8 cellular contexts compared by ENCODE assay signal in the genomic region with DNA sequence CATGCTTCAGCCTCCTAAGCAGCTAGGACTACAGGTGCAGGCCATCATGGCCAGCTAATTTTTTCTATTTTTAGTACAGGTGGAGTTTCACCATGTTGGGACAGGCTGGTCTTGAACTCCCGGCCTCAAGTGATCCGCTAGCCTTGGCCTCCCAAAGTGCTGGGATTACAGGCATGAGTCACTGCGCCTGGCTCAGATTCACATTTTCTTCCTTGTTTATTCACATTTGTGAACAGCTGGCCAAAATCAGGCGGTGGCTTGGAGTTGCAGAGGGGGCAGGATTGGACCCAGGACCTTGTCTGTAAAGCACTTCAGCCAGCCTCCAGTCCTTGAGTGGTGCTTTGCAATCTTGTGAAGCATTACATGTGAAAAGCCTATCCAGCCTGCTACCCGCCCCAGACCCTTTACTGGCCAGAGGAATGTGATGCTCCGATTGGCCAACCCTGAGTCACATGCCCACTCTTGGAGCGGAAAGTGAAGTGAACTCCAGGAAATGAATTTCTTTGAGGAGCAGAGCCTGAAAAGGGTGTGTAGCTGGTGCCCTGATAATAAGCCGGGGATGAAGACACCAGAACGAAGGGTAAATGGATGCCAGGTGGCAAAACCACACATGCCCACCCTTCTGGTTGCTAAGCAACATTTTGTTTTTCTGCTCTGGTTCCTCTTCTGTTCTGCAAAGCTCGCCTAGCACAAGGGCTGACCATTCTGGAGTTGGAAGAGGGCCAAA.
DNase-seq lines count a peak whose midpoint lies in the region; ATAC-seq, FAIRE-seq and TF ChIP-seq lines count a peak whose summit lies in the region.

No MANE protein-coding gene starts in this region.

- H3K9me2 ChIP-seq in HCT116 (ENCODE audit: insufficient read depth): no peaks in the 10 kb centered on the region

- in situ Hi-C loops in GM12878 (cut with MboI): no loop called here

- H2AFZ ChIP-seq in HCT116 (ENCODE audit: low read depth, low read length, poor library complexity, severe bottlenecking) (peak overlapping the region; percentile 78), GM12878 (ENCODE audit: control insufficient read depth, low read depth, low read length) (peak overlapping the region; percentile 35), keratinocyte (ENCODE audit: control insufficient read depth, low read length) (peak overlapping the region; percentile 5)

- H3K9me3 Mint-ChIP-seq in stimulated activated naive B cell treated with anti-CD40 and anti-IgM and Interleukin-4, amounts not matched to agents 10 μg/mL and 1 μg/mL and 100 μg/mL, for 72 hours: peaks cover 0 to 2% of the 10 kb centered on the region in 2 donors

- intact Hi-C loops in HCT116 (cut with micrococcal nuclease): no loop called here
- intact Hi-C loops in GM12878 (cut with micrococcal nuclease; ENCODE audit: unreplicated experiment): loop anchor here (5.0 kb wide), 1 partner anchor 61 kb away; no protein-coding TSS in a partner anchor

- no peak for TF ChIP-seq POLR2A in HCT116 (IDR thresholded peaks at IDR 0.05; ENCODE audit: borderline replicate concordance, extremely low read depth, insufficient read depth, insufficient read length)
- TF ChIP-seq POLR2A in GM12878 (IDR thresholded peaks at IDR 0.05; ENCODE audit: low read depth, low read length): no peak

- ATAC-seq in HCT116 (peak; percentile 96), GM12878 (peak; percentile 63), GM21381 (IDR thresholded peaks at IDR 0.05; ENCODE audit: unreplicated experiment) (no peak)
- ATAC-seq in stimulated activated naive B cell treated with anti-CD40 and anti-IgM and Interleukin-4, amounts not matched to agents 10 μg/mL and 1 μg/mL and 100 μg/mL, for 72 hours (replicated peaks): peak; percentile 55 to 64

- dilution Hi-C loops in keratinocyte (cut with MboI; ENCODE audit: extremely low pct_ligation_motif_present, low sequenced_read_pairs): no loop called here

- peak overlapping the region; percentile 50 for H3K27ac ChIP-seq in HCT116 (ENCODE audit: low read depth, low read length)
- no peak overlapping the region for H3K27ac ChIP-seq in GM12878 (ENCODE audit: control insufficient read depth, insufficient read depth)
- H3K27ac ChIP-seq in keratinocyte (ENCODE audit: control insufficient read depth, insufficient read depth, low read length): no peak overlapping the region

- H3K27ac Mint-ChIP-seq in stimulated activated naive B cell treated with anti-CD40 and anti-IgM and Interleukin-4, amounts not matched to agents 10 μg/mL and 1 μg/mL and 100 μg/mL, for 72 hours: peak overlapping the region; percentile 84

- peak overlapping the region; percentile 7 to 32 for H3K4me3 ChIP-seq in HCT116 (replicated peaks in 1 of 2; ENCODE audit: low read depth in 1 of 2, low read length in 2 of 2)
- H3K4me3 ChIP-seq in GM12878: no peak overlapping the region
- no peak overlapping the region for H3K4me3 ChIP-seq in keratinocyte (ENCODE audit: control insufficient read depth in 2 of 3, extremely low read depth in 1 of 3, insufficient read depth in 2 of 3, low read depth in 1 of 3, low read length in 3 of 3)

- TF ChIP-seq CTCF in HCT116 (IDR thresholded peaks at IDR 0.05 in 2 of 3, conservative IDR thresholded peaks at IDR 0.05 in 1 of 3; ENCODE audit: borderline replicate concordance in 1 of 3, insufficient read depth in 1 of 3, low read depth in 2 of 3, low read length in 2 of 3) (no peak), GM12878 (IDR thresholded peaks at IDR 0.05 in 2 of 3, conservative IDR thresholded peaks at IDR 0.05 in 1 of 3; ENCODE audit: control insufficient read depth in 2 of 3, extremely low read depth in 1 of 3, insufficient read depth in 1 of 3, low read depth in 3 of 3, low read length in 3 of 3) (no peak), keratinocyte (optimal IDR thresholded peaks at IDR 0.05 in 1 of 3, IDR thresholded peaks at IDR 0.05 in 1 of 3, conservative IDR thresholded peaks at IDR 0.05 in 1 of 3; ENCODE audit: extremely low read depth in 1 of 3, insufficient read depth in 2 of 3, low read length in 3 of 3) (no peak)

- no TSS peak for BruUV-seq in HCT116 (replicated peaks; lab: Mats Ljungman, UMichigan)
- BruUV-seq in GM12878 (replicated peaks; lab: Mats Ljungman, UMichigan): no TSS peak

- H4K20me1 ChIP-seq in HCT116 (ENCODE audit: insufficient read depth) (no peaks in the 10 kb centered on the region), GM12878 (ENCODE audit: control insufficient read depth, insufficient read depth) (no peaks in the 10 kb centered on the region), keratinocyte (ENCODE audit: control insufficient read depth, extremely low read depth, insufficient read depth, low read length) (no peaks in the 10 kb centered on the region)

- WGBS in GM12878 (ENCODE audit: insufficient coverage, insufficient replicate concordance, low lambda C conversion rate, missing lambda C conversion rate): 64% methylated on average over 10 of the region's 10 CpGs

- CTCF ChIA-PET in HCT116 (lab: Charles Lee) (no interaction called here), GM12878 (lab: Yijun Ruan, JAX) (no interaction called here)

- RAD21 ChIA-PET in HCT116 (lab: Charles Lee; ENCODE audit: low non-redundant PET in 1 of 2, low total read pairs in 2 of 2, uncharacterized antibody in 2 of 2, unreplicated experiment in 2 of 2) (no interaction called here), GM12878 (lab: Charles Lee; ENCODE audit: unreplicated experiment) (no interaction called here)

- H3K9ac ChIP-seq in HCT116 (ENCODE audit: low read length) (peak overlapping the region; percentile 11; the same call in 1 of the 2 replicates), GM12878 (ENCODE audit: control insufficient read depth, insufficient read depth, low read length) (no peak overlapping the region), keratinocyte (ENCODE audit: control insufficient read depth, extremely low read depth, insufficient read depth, low read length) (no peak overlapping the region)

- H3K36me3 ChIP-seq in HCT116 (ENCODE audit: control insufficient read depth in 1 of 2, insufficient read depth in 2 of 2, low read length in 2 of 2): no peaks in the 10 kb centered on the region
- no peaks in the 10 kb centered on the region for H3K36me3 ChIP-seq in GM12878 (ENCODE audit: control insufficient read depth in 2 of 2, insufficient read depth in 2 of 2, low read length in 1 of 2)
- H3K36me3 ChIP-seq in keratinocyte (ENCODE audit: control insufficient read depth in 2 of 2, extremely low read depth in 1 of 2, insufficient read depth in 2 of 2, low read length in 2 of 2): no peaks in the 10 kb centered on the region

- SMC1A ChIA-PET in GM12878 (lab: Charles Lee; ENCODE audit: uncharacterized antibody, unreplicated experiment): no interaction called here

- H3K27me3 ChIP-seq in HCT116 (ENCODE audit: insufficient read depth, low read length): no peaks in the 10 kb centered on the region
- no peaks in the 10 kb centered on the region for H3K27me3 ChIP-seq in GM12878 (replicated peaks in 1 of 2; ENCODE audit: control insufficient read depth in 2 of 2, insufficient read depth in 2 of 2, low read length in 1 of 2)
- H3K27me3 ChIP-seq in keratinocyte (ENCODE audit: control insufficient read depth, extremely low read depth, insufficient read depth, low read length): no peaks in the 10 kb centered on the region

- POLR2A ChIA-PET in HCT116 (lab: Charles Lee): interaction anchor here (1.3 to 1.6 kb wide), 2 partner anchors 10 to 14 kb away, joined by 5 to 9 read pairs; no protein-coding TSS in a partner anchor
- POLR2A ChIA-PET in GM12878 (lab: Charles Lee): interaction anchor here (0.6 kb wide), 1 partner anchor 31 kb away, joined by 3 read pairs; no protein-coding TSS in a partner anchor

- DNase-seq in AG20443 (ENCODE audit: low spot score) (peak; percentile 87), HCT116 (ENCODE audit: low read depth, low spot score) (peak; percentile 85), NCI-H226 (peak; percentile 100), GM12878 (ENCODE audit: low read depth, low spot score) (no peak), keratinocyte (ENCODE audit: low read depth, low spot score) (no peak)
- DNase-seq in stimulated activated naive B cell treated with anti-CD40 and anti-IgM and Interleukin-4, amounts not matched to agents 10 μg/mL and 1 μg/mL and 100 μg/mL, for 72 hours: peak; percentile 35
- no peak for DNase-seq in effector CD8-positive, alpha-beta T cell (lab: John Stamatoyannopoulos, UW)

- H3K9me1 ChIP-seq in keratinocyte (ENCODE audit: control insufficient read depth, extremely low read depth, insufficient read depth, low read length): no peaks in the 10 kb centered on the region

- H3K4me1 ChIP-seq in HCT116 (ENCODE audit: control insufficient read depth in 1 of 2, insufficient read depth in 2 of 2, low read length in 2 of 2) (peaks cover 25 to 35% of the 10 kb centered on the region in 2 experiments), GM12878 (ENCODE audit: control insufficient read depth, insufficient read depth, low read length) (peaks cover 34% of the 10 kb centered on the region), keratinocyte (ENCODE audit: control insufficient read depth, extremely low read depth, insufficient read depth, low read length) (peaks cover 8% of the 10 kb centered on the region)

- H3K27me3 Mint-ChIP-seq in stimulated activated naive B cell treated with anti-CD40 and anti-IgM and Interleukin-4, amounts not matched to agents 10 μg/mL and 1 μg/mL and 100 μg/mL, for 72 hours: no peaks in the 10 kb centered on the region

- H3K4me2 ChIP-seq in HCT116 (ENCODE audit: low read length) (peak overlapping the region; percentile 61), GM12878 (ENCODE audit: control insufficient read depth, insufficient read depth) (peak overlapping the region; percentile 61), keratinocyte (ENCODE audit: control insufficient read depth, extremely low read depth, insufficient read depth, low read depth, low read length) (peak overlapping the region; percentile 34)

- TF ChIP-seq RAD21 in HCT116 (IDR thresholded peaks at IDR 0.05; ENCODE audit: low read depth): no peak
- no peak for TF ChIP-seq RAD21 in GM12878 (IDR thresholded peaks at IDR 0.05; ENCODE audit: insufficient read depth, low read depth, low read length)

- TF ChIP-seq EP300 in GM12878 (IDR thresholded peaks at IDR 0.05; ENCODE audit: borderline replicate concordance in 1 of 2, control insufficient read depth in 1 of 2, low read depth in 2 of 2, low read length in 2 of 2): no peak

- H3K36me3 Mint-ChIP-seq in stimulated activated naive B cell treated with anti-CD40 and anti-IgM and Interleukin-4, amounts not matched to agents 10 μg/mL and 1 μg/mL and 100 μg/mL, for 72 hours: peaks cover 0 to 2% of the 10 kb centered on the region in 2 donors

- H3K9me3 ChIP-seq in HCT116 (ENCODE audit: control insufficient read depth in 1 of 2, insufficient read depth in 1 of 2, low read depth in 1 of 2, low read length in 2 of 2): no peaks in the 10 kb centered on the region
- H3K9me3 ChIP-seq in GM12878 (replicated peaks; ENCODE audit: control insufficient read depth, insufficient read depth, low read length): no peaks in the 10 kb centered on the region
- H3K9me3 ChIP-seq in keratinocyte (ENCODE audit: control insufficient read depth, low read depth, low read length): no peaks in the 10 kb centered on the region

- H3K79me2 ChIP-seq in HCT116 (ENCODE audit: insufficient read depth, low read length) (no peaks in the 10 kb centered on the region), GM12878 (ENCODE audit: control insufficient read depth, insufficient read depth, low read length) (no peaks in the 10 kb centered on the region), keratinocyte (ENCODE audit: control insufficient read depth, insufficient read depth, low read length) (no peaks in the 10 kb centered on the region)

- peak overlapping the region in 1 of 2 donors; percentile 52 for H3K4me3 Mint-ChIP-seq in stimulated activated naive B cell treated with anti-CD40 and anti-IgM and Interleukin-4, amounts not matched to agents 10 μg/mL and 1 μg/mL and 100 μg/mL, for 72 hours

- no peak for FAIRE-seq in GM12878 (lab: Jason Lieb, UNC)
- FAIRE-seq in keratinocyte (lab: Jason Lieb, UNC): no peak

- peaks cover 55 to 87% of the 10 kb centered on the region in 2 donors for H3K4me1 Mint-ChIP-seq in stimulated activated naive B cell treated with anti-CD40 and anti-IgM and Interleukin-4, amounts not matched to agents 10 μg/mL and 1 μg/mL and 100 μg/mL, for 72 hours

Comparison
In these comparisons a context has a peak if more than half of its experiments do, and no peak if none do; other contexts are left out.
1. DNase-seq: peak in AG20443 (single experiment), HCT116 (single experiment), NCI-H226 (single experiment) and stimulated activated naive B cell treated with anti-CD40 and anti-IgM and Interleukin-4, amounts not matched to agents 10 μg/mL and 1 μg/mL and 100 μg/mL, for 72 hours (single experiment); none in GM12878 (single experiment), keratinocyte (single experiment) and effector CD8-positive, alpha-beta T cell (single experiment).
2. H2AFZ ChIP-seq: peak in every context shown above with its lines; median percentile 78 in HCT116; 35 in GM12878; 5 in keratinocyte.
3. H3K4me3 ChIP-seq: peak in HCT116 (2 of 2); none in GM12878 (single experiment) and keratinocyte (0 of 3).
4. Peak in every context shown above with its lines, with median percentiles within 50 percentile points of each other: H3K4me2 ChIP-seq.